ENCODE assay signal across 1 cellular context in the genomic region with DNA sequence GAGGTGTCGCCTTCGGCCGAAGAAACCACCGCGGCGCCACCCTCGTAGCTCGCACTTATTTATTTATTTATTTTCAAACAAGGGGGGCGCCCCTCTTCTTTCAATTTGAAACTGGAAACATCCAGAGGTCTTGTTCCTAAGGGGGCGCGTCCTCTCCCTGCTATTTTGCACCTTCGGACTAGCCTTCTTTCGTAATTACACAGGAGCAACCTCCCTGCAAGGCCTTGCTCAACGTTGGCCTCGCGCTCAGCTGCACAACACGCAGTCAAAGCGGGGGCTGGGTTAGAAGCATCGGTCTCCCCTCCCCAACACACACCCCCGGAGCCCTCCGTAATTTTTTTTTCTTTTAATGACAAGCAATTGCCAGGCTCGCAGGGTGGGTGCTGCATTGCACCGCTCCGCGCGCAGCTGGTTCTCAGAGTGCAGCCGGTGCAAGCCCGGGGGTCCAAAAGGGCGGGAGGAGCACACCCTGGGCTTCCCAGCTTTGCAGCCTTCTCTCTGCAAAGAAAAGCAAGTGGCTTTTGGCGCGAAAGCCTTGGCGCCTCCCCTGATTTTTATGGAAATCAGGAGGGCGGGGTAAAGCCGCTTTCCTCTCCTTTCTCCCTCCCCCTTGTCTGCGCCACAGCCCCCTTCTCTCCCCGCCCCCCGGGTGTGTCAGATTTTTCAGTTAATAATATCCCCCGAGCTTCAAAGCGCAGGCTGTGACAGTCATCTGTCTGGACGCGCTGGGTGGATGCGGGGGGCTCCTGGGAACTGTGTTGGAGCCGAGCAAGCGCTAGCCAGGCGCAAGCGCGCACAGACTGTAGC.
A peak's percentile ranks its signal among the peaks of the same experiment; 100 is the strongest.
TF ChIP-seq lines count a peak whose summit lies in the region.

A gene (plus strand): TSS at position 697 of the 807 bp plus-strand sequence. CDS start 1,515 bp downstream, outside the sequence.

TF ChIP-seq in WTC11, 78 proteins besides CTCF, POLR2A, EP300 and RAD21 (continued from another document):
- no peak for TF ChIP-seq ETV6 (CRISPR knock-in tag; IDR thresholded peaks at IDR 0.05)
- TF ChIP-seq ZNF317 (CRISPR knock-in tag; IDR thresholded peaks at IDR 0.05; ENCODE audit: borderline replicate concordance, low read depth) = no peak
- TF ChIP-seq JAZF1 (CRISPR knock-in tag; IDR thresholded peaks at IDR 0.05) = no peak
- no peak for TF ChIP-seq TCF7 (CRISPR knock-in tag; IDR thresholded peaks at IDR 0.05; ENCODE audit: low read depth)
- peak; percentile 74; the same call in 1 of the 2 replicates for TF ChIP-seq MYBL2 (CRISPR knock-in tag; IDR thresholded peaks at IDR 0.05)
- TF ChIP-seq, protein P1, sequence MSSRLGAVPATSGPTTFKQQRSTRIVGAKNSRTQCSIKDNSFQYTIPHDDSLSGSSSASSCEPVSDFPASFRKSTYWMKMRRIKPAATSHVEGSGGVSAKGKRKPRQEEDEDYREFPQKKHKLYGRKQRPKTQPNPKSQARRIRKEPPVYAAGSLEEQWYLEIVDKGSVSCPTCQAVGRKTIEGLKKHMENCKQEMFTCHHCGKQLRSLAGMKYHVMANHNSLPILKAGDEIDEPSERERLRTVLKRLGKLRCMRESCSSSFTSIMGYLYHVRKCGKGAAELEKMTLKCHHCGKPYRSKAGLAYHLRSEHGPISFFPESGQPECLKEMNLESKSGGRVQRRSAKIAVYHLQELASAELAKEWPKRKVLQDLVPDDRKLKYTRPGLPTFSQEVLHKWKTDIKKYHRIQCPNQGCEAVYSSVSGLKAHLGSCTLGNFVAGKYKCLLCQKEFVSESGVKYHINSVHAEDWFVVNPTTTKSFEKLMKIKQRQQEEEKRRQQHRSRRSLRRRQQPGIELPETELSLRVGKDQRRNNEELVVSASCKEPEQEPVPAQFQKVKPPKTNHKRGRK (CRISPR knock-in tag; IDR thresholded peaks at IDR 0.05; ENCODE audit: borderline replicate concordance) = no peak
- no peak; the same call in 1 of the 2 replicates for TF ChIP-seq CREB1 (CRISPR knock-in tag; IDR thresholded peaks at IDR 0.05)
- TF ChIP-seq FOXJ3 (CRISPR knock-in tag; IDR thresholded peaks at IDR 0.05; ENCODE audit: borderline replicate concordance) = no peak
- TF ChIP-seq ZBTB21 (CRISPR knock-in tag; IDR thresholded peaks at IDR 0.05; ENCODE audit: borderline replicate concordance) = no peak
- TF ChIP-seq EMX1 (CRISPR knock-in tag; IDR thresholded peaks at IDR 0.05) = no peak
